ENCODE assay signal across 20 cellular contexts in genomic region chr22:28998681-28999080, GRCh38.
"Had no signal": no experiment of that assay in that cellular context is flagged by ENCODE, and none has a peak within 500 bp of the region (broad histone marks: within the 10 kb centered on the region; RNA-seq: fewer than 3 reads in every experiment).

No MANE protein-coding gene starts in this region.

- H3K4me1 ChIP-seq: spleen, uterus had no signal

- ATAC-seq: activated CD8-positive, alpha-beta T cell treated with anti-CD3 and anti-CD28 coated beads for 36 hours; activated T-helper 17 cell treated with anti-CD3 and anti-CD28 coated beads, Interleukin-2, amount 50 U/mL, for 72 hours; gastroesophageal sphincter had no signal

- DNase-seq: activated CD4-positive, alpha-beta T cell treated with anti-CD3 and anti-CD28 coated beads, Interleukin-2, amount 10 ng/mL, durations not matched to agents 24 days and 14 days; activated CD8-positive, alpha-beta T cell treated with anti-CD3 and anti-CD28 coated beads for 36 hours; activated naive CD4-positive, alpha-beta T cell; activated naive CD8-positive, alpha-beta T cell treated with anti-CD3 and anti-CD28 coated beads for 36 hours; activated T-cell treated with anti-CD3 and anti-CD28 coated beads, Interleukin-2, amount 50 U/mL, for 1 hour; amniotic stem cell; cortex of kidney; heart right ventricle; mammary epithelial cell; naive B cell; pancreas; spleen; stimulated activated CD8-positive, alpha-beta memory T cell treated with anti-CD3 and anti-CD28 coated beads, Interleukin-4, amount 100 ng/mL, for 48 hours; stimulated activated naive CD4-positive, alpha-beta T cell; T1000; tibial artery; uterus had no signal

- H3K27me3 Mint-ChIP-seq: activated T-helper 17 cell treated with anti-CD3 and anti-CD28 coated beads, Interleukin-2, amount 50 U/mL, for 72 hours had no signal

- H3K9me3 Mint-ChIP-seq: activated CD4-positive, alpha-beta T cell treated with anti-CD3 and anti-CD28 coated beads, Interleukin-2, amount 10 ng/mL, durations not matched to agents 24 days and 14 days; activated CD8-positive, alpha-beta T cell treated with anti-CD3 and anti-CD28 coated beads for 36 hours; activated naive CD8-positive, alpha-beta T cell treated with anti-CD3 and anti-CD28 coated beads for 36 hours; activated T-helper 17 cell treated with anti-CD3 and anti-CD28 coated beads, Interleukin-2, amount 50 U/mL, for 72 hours had no signal

- H3K4me1 Mint-ChIP-seq: activated CD4-positive, alpha-beta T cell treated with anti-CD3 and anti-CD28 coated beads, Interleukin-2, amount 10 ng/mL, durations not matched to agents 24 days and 14 days; activated naive CD8-positive, alpha-beta T cell treated with anti-CD3 and anti-CD28 coated beads for 36 hours; activated T-helper 17 cell treated with anti-CD3 and anti-CD28 coated beads, Interleukin-2, amount 50 U/mL, for 72 hours; naive B cell had no signal

- H3K4me3 Mint-ChIP-seq: activated CD4-positive, alpha-beta T cell treated with anti-CD3 and anti-CD28 coated beads, Interleukin-2, amount 10 ng/mL, durations not matched to agents 24 days and 14 days; activated CD8-positive, alpha-beta T cell treated with anti-CD3 and anti-CD28 coated beads for 36 hours; activated naive CD8-positive, alpha-beta T cell treated with anti-CD3 and anti-CD28 coated beads for 36 hours; activated T-helper 17 cell treated with anti-CD3 and anti-CD28 coated beads, Interleukin-2, amount 50 U/mL, for 72 hours; naive B cell had no signal

- H3K4me3 ChIP-seq: esophagus muscularis mucosa, gastroesophageal sphincter, heart right ventricle, pancreas, spleen, tibial artery, uterus had no signal

- H3K9me3 ChIP-seq: esophagus muscularis mucosa, gastroesophageal sphincter, heart right ventricle, pancreas, spleen, tibial artery, uterus had no signal

- H3K27ac ChIP-seq: esophagus muscularis mucosa, gastroesophageal sphincter, heart right ventricle, uterus had no signal

- H3K36me3 ChIP-seq: esophagus muscularis mucosa, gastroesophageal sphincter, heart right ventricle, pancreas, spleen, tibial artery, uterus had no signal

- H3K36me3 Mint-ChIP-seq: naive B cell had no signal

- H3K27ac Mint-ChIP-seq: activated CD4-positive, alpha-beta T cell treated with anti-CD3 and anti-CD28 coated beads, Interleukin-2, amount 10 ng/mL, durations not matched to agents 24 days and 14 days; activated CD8-positive, alpha-beta T cell treated with anti-CD3 and anti-CD28 coated beads for 36 hours; activated naive CD8-positive, alpha-beta T cell treated with anti-CD3 and anti-CD28 coated beads for 36 hours; activated T-helper 17 cell treated with anti-CD3 and anti-CD28 coated beads, Interleukin-2, amount 50 U/mL, for 72 hours; naive B cell had no signal

- H3K27me3 ChIP-seq: esophagus muscularis mucosa, gastroesophageal sphincter, heart right ventricle, pancreas, spleen, tibial artery, uterus had no signal
